In the genomic region with DNA sequence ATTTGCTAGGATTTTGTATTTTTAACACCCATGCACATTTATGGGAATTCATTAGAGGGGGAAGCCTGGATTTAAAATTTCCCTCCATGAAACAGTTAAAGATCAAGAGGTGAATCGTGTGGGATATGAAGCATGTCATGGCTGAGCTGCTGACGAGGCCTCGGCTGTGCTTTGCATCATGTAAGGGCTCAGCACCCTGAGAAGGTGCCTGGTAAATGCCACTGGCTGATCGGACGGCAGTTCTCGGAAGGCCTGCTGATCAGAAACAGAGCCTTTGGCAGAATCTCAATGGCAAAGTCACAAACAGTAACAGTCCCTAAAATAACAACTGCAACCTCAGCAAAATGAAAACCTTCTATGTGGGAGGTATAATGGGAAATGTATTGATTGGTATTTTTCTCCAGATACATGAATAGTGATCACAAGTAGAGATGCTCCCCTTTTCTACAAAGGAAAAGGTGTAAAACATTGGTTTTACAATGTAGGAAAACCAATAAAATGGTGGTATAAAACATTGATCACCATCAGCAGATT, we compare ENCODE assay signal across 22 cellular contexts.
"Had no signal": no experiment of that assay in that cellular context is flagged by ENCODE, and none has a peak within 500 bp of the region (broad histone marks: within the 10 kb centered on the region; RNA-seq: fewer than 3 reads in every experiment).

No MANE protein-coding gene starts in this region.

- H3K9me3 ChIP-seq: gastrocnemius medialis, thyroid gland, upper lobe of right lung had no signal

- H3K36me3 ChIP-seq: gastrocnemius medialis, thyroid gland, upper lobe of right lung had no signal

- DNase-seq: activated B cell treated with CpG ODN at 0.5 μM for 24 hours; activated CD4-positive, alpha-beta T cell treated with anti-CD3 and anti-CD28 coated beads for 36 hours; activated CD4-positive, alpha-beta T cell treated with anti-CD3 and anti-CD28 coated beads, Interleukin-2, amount 50 U/mL, for 48 hours; activated effector memory CD4-positive, alpha-beta T cell treated with Interleukin-2 at 50 U/mL for 16 hours; activated naive CD4-positive, alpha-beta T cell treated with anti-CD3 and anti-CD28 coated beads for 36 hours; activated naive CD8-positive, alpha-beta T cell treated with anti-CD3 and anti-CD28 coated beads, Interleukin-2, amount 10 ng/mL, durations not matched to agents 7 days and 5 days; activated T-cell treated with anti-CD3 and anti-CD28 coated beads, Interleukin-2, amount 50 U/mL, for 72 hours; amygdala; effector CD4-positive, alpha-beta T cell; gastrocnemius medialis; natural killer cell; stimulated activated CD4-positive, alpha-beta T cell treated with anti-CD3 and anti-CD28 coated beads, Interleukin-12 subunit alpha, Interleukin-12 subunit beta, amount 100 ng/mL, for 4 hours; stimulated activated CD4-positive, alpha-beta T cell treated with anti-CD3 and anti-CD28 coated beads, Interleukin-4, amount 100 ng/mL, for 4 hours; stimulated activated naive CD8-positive, alpha-beta T cell treated with anti-CD3 and anti-CD28 coated beads, Interleukin-15, Interleukin-2, amounts not matched to agents 100 U/mL and 50 U/mL, for 24 hours; substantia nigra; SW 1271; T-helper 17 cell; thyroid gland; upper lobe of right lung had no signal

- H3K4me3 Mint-ChIP-seq: activated B cell treated with CpG ODN at 0.5 μM for 24 hours; activated CD4-positive, alpha-beta T cell treated with anti-CD3 and anti-CD28 coated beads for 36 hours; activated naive CD4-positive, alpha-beta T cell treated with anti-CD3 and anti-CD28 coated beads for 36 hours; activated naive CD8-positive, alpha-beta T cell treated with anti-CD3 and anti-CD28 coated beads, Interleukin-2, amount 10 ng/mL, durations not matched to agents 7 days and 5 days; activated T-cell treated with anti-CD3 and anti-CD28 coated beads, Interleukin-2, amount 50 U/mL, for 72 hours; mesothelial cell of epicardium; natural killer cell; T-helper 17 cell had no signal

- H3K36me3 Mint-ChIP-seq: mesothelial cell of epicardium, natural killer cell had no signal

- H3K27ac Mint-ChIP-seq: activated CD4-positive, alpha-beta T cell treated with anti-CD3 and anti-CD28 coated beads for 36 hours; activated naive CD4-positive, alpha-beta T cell treated with anti-CD3 and anti-CD28 coated beads for 36 hours; activated naive CD8-positive, alpha-beta T cell treated with anti-CD3 and anti-CD28 coated beads, Interleukin-2, amount 10 ng/mL, durations not matched to agents 7 days and 5 days; activated T-cell treated with anti-CD3 and anti-CD28 coated beads, Interleukin-2, amount 50 U/mL, for 72 hours; mesothelial cell of epicardium; natural killer cell; progenitor cell of endocrine pancreas had no signal

- H3K27me3 ChIP-seq: gastrocnemius medialis, thyroid gland, upper lobe of right lung had no signal

- H3K4me1 Mint-ChIP-seq: mesothelial cell of epicardium had no signal

- H3K4me1 ChIP-seq: gastrocnemius medialis, thyroid gland, upper lobe of right lung had no signal

- H3K27ac ChIP-seq: gastrocnemius medialis, thyroid gland, upper lobe of right lung had no signal

- H3K4me3 ChIP-seq: gastrocnemius medialis, thyroid gland, upper lobe of right lung had no signal

- H3K9me3 Mint-ChIP-seq: activated B cell treated with CpG ODN at 0.5 μM for 24 hours; activated naive CD4-positive, alpha-beta T cell treated with anti-CD3 and anti-CD28 coated beads for 36 hours; activated naive CD8-positive, alpha-beta T cell treated with anti-CD3 and anti-CD28 coated beads, Interleukin-2, amount 10 ng/mL, durations not matched to agents 7 days and 5 days; activated T-cell treated with anti-CD3 and anti-CD28 coated beads, Interleukin-2, amount 50 U/mL, for 72 hours; mesothelial cell of epicardium; natural killer cell had no signal

- ATAC-seq: activated CD4-positive, alpha-beta T cell treated with anti-CD3 and anti-CD28 coated beads for 36 hours; activated T-cell treated with anti-CD3 and anti-CD28 coated beads, Interleukin-2, amount 50 U/mL, for 72 hours; gastrocnemius medialis; left lobe of liver; natural killer cell; stimulated activated naive CD8-positive, alpha-beta T cell treated with anti-CD3 and anti-CD28 coated beads, Interleukin-15, Interleukin-2, amounts not matched to agents 100 U/mL and 50 U/mL, for 24 hours; T-helper 17 cell; upper lobe of right lung had no signal

- H3K27me3 Mint-ChIP-seq: activated B cell treated with CpG ODN at 0.5 μM for 24 hours; activated CD4-positive, alpha-beta T cell treated with anti-CD3 and anti-CD28 coated beads for 36 hours; activated naive CD8-positive, alpha-beta T cell treated with anti-CD3 and anti-CD28 coated beads, Interleukin-2, amount 10 ng/mL, durations not matched to agents 7 days and 5 days; progenitor cell of endocrine pancreas; T-helper 17 cell had no signal
